Comparison of ENCODE assay signal across 11 cellular contexts in the genomic region with DNA sequence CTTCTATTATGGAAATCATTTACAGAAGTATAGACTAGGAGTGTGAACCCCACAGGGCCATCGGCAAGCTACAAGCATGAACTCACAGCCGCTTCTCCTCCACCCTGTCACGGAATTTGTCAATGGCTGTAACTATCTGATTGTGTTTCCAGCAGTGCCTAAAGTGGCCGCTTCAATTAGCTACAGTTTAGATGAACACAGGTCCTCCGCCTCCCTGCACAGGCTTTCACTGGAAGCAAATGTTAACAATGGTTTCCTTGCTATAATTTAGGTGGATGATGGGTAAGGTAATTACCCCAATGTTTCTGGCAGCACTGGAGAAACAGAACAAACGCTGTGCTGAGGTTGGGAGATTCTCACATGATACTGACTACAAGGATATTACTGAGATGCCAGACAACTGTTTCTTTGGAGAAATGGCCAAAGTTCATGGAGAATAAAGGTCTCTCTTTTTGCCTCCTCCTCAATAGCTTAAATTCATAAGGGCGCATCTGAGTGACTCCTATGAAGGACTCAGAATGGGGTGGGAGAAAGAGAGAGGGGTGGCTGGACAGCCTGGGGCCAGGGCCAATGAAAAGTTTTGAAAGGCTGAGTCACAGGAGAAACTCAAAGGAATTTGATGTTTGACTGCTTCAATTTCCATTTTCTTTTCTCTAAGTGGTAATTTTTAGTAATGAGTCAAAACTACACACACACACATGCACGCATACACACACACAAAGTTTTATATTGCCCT.
DNase-seq lines count a peak whose midpoint lies in the region; ATAC-seq and TF ChIP-seq lines count a peak whose summit lies in the region.
"Had no signal": no experiment of that assay in that cellular context is flagged by ENCODE, and none has a peak within 500 bp of the region (broad histone marks: within the 10 kb centered on the region; RNA-seq: fewer than 3 reads in every experiment).

No MANE protein-coding gene starts in this region.

- H3K27me3 Mint-ChIP-seq in activated T-helper 2 cell treated with anti-CD3 and anti-CD28 coated beads, Interferon-gamma antibody, Interleukin-2, Interleukin-4, amounts not matched to agents 10 μg/mL and 5 μg/mL and 100 μg/mL, durations not matched to agents 14 hours and 24 hours and 36 hours (ENCODE audit: low read depth) = no peaks in the 10 kb centered on the region
- H3K27me3 Mint-ChIP-seq in natural killer cell (ENCODE audit: low read depth in 2 of 2) = no peaks in the 10 kb centered on the region

- 36 to 46% methylated on average over 6 to 8 of the region's 8 CpGs for WGBS in gastroesophageal sphincter (ENCODE audit: low coverage in 1 of 2), 2 donors

- TF ChIP-seq CTCF in gastroesophageal sphincter (IDR thresholded peaks at IDR 0.05) (no peak), WERI-Rb-1 (IDR thresholded peaks at IDR 0.05; ENCODE audit: low read depth, low read length) (no peak), natural killer cell (IDR thresholded peaks at IDR 0.05) (no peak)

- DNase-seq in ELR (ENCODE audit: low read depth) (peak; percentile 85), NCI-H2196 (lab: John Stamatoyannopoulos, UW; ENCODE audit: unreplicated experiment) (no peak), WERI-Rb-1 (no peak), ureter (ENCODE audit: low spot score) (no peak), natural killer cell (no peak)
- DNase-seq in activated T-helper 2 cell treated with anti-CD3 and anti-CD28 coated beads, Interferon-gamma antibody, Interleukin-2, Interleukin-4, amounts not matched to agents 10 μg/mL and 5 μg/mL and 100 μg/mL, durations not matched to agents 14 hours and 24 hours and 36 hours (ENCODE audit: low spot score) = no peak
- DNase-seq: DMS153, lower lobe of right lung, T1000 had no signal

- H3K36me3 ChIP-seq in gastroesophageal sphincter (peaks cover 0 to 53% of the 10 kb centered on the region in 2 donors), rectal smooth muscle tissue (ENCODE audit: control insufficient read depth, insufficient read depth, low read length) (peaks cover 17% of the 10 kb centered on the region), WERI-Rb-1 (no peaks in the 10 kb centered on the region)

- intact Hi-C loops in activated T-helper 2 cell treated with anti-CD3 and anti-CD28 coated beads, Interferon-gamma antibody, Interleukin-2, Interleukin-4, amounts not matched to agents 10 μg/mL and 5 μg/mL and 100 μg/mL, durations not matched to agents 14 hours and 24 hours and 36 hours (cut with micrococcal nuclease) = no loop called here
- intact Hi-C loops in natural killer cell (cut with micrococcal nuclease) = no loop called here

- no peak for TF ChIP-seq POLR2A in gastroesophageal sphincter (IDR thresholded peaks at IDR 0.05)

- H3K9ac ChIP-seq in rectal smooth muscle tissue (ENCODE audit: low read length) = no peak overlapping the region

- no peaks in the 10 kb centered on the region for H3K27me3 ChIP-seq in gastroesophageal sphincter
- no peaks in the 10 kb centered on the region for H3K27me3 ChIP-seq in rectal smooth muscle tissue (ENCODE audit: control insufficient read depth, insufficient read depth, low read length)
- no peaks in the 10 kb centered on the region for H3K27me3 ChIP-seq in WERI-Rb-1 (ENCODE audit: insufficient read depth, low read depth, severe bottlenecking)

- H3K9me3 ChIP-seq in gastroesophageal sphincter (no peaks in the 10 kb centered on the region), WERI-Rb-1 (ENCODE audit: severe bottlenecking) (no peaks in the 10 kb centered on the region)
- H3K9me3 ChIP-seq: lower lobe of right lung had no signal

- H3K4me3 ChIP-seq in gastroesophageal sphincter = no peak overlapping the region
- no peak overlapping the region for H3K4me3 ChIP-seq in rectal smooth muscle tissue (ENCODE audit: low read length)
- no peak overlapping the region for H3K4me3 ChIP-seq in WERI-Rb-1 (ENCODE audit: low read depth, low read length)
- H3K4me3 ChIP-seq: lower lobe of right lung had no signal

- peak overlapping the region; percentile 33 for H3K27ac Mint-ChIP-seq in activated T-helper 2 cell treated with anti-CD3 and anti-CD28 coated beads, Interferon-gamma antibody, Interleukin-2, Interleukin-4, amounts not matched to agents 10 μg/mL and 5 μg/mL and 100 μg/mL, durations not matched to agents 14 hours and 24 hours and 36 hours
- no peak overlapping the region for H3K27ac Mint-ChIP-seq in natural killer cell

- H3K4me1 Mint-ChIP-seq in activated T-helper 2 cell treated with anti-CD3 and anti-CD28 coated beads, Interferon-gamma antibody, Interleukin-2, Interleukin-4, amounts not matched to agents 10 μg/mL and 5 μg/mL and 100 μg/mL, durations not matched to agents 14 hours and 24 hours and 36 hours (ENCODE audit: low read depth) = peaks cover 15% of the 10 kb centered on the region
- no peaks in the 10 kb centered on the region for H3K4me1 Mint-ChIP-seq in natural killer cell

- H3K4me1 ChIP-seq in gastroesophageal sphincter (peaks cover 0 to 84% (median 4%) of the 10 kb centered on the region in 3 donors), rectal smooth muscle tissue (ENCODE audit: control insufficient read depth, insufficient read depth, low read length) (peaks cover 27% of the 10 kb centered on the region)

- H3K36me3 Mint-ChIP-seq in activated T-helper 2 cell treated with anti-CD3 and anti-CD28 coated beads, Interferon-gamma antibody, Interleukin-2, Interleukin-4, amounts not matched to agents 10 μg/mL and 5 μg/mL and 100 μg/mL, durations not matched to agents 14 hours and 24 hours and 36 hours (ENCODE audit: low read depth) = peaks cover 10% of the 10 kb centered on the region
- no peaks in the 10 kb centered on the region for H3K36me3 Mint-ChIP-seq in natural killer cell

- H3K9me3 Mint-ChIP-seq in activated T-helper 2 cell treated with anti-CD3 and anti-CD28 coated beads, Interferon-gamma antibody, Interleukin-2, Interleukin-4, amounts not matched to agents 10 μg/mL and 5 μg/mL and 100 μg/mL, durations not matched to agents 14 hours and 24 hours and 36 hours = no peaks in the 10 kb centered on the region
- no peaks in the 10 kb centered on the region for H3K9me3 Mint-ChIP-seq in natural killer cell

- ATAC-seq in gastroesophageal sphincter = peak; percentile 57
- no peak for ATAC-seq in natural killer cell

- H3K4me3 Mint-ChIP-seq in activated T-helper 2 cell treated with anti-CD3 and anti-CD28 coated beads, Interferon-gamma antibody, Interleukin-2, Interleukin-4, amounts not matched to agents 10 μg/mL and 5 μg/mL and 100 μg/mL, durations not matched to agents 14 hours and 24 hours and 36 hours (ENCODE audit: low read depth) = no peak overlapping the region
- H3K4me3 Mint-ChIP-seq in natural killer cell = no peak overlapping the region

- TF ChIP-seq EP300 in gastroesophageal sphincter (IDR thresholded peaks at IDR 0.05) = no peak

- peak overlapping the region; percentile 17 to 75 (median 64) for H3K27ac ChIP-seq in gastroesophageal sphincter
- peak overlapping the region; percentile 46 for H3K27ac ChIP-seq in rectal smooth muscle tissue (ENCODE audit: low read depth, low read length)
- H3K27ac ChIP-seq in WERI-Rb-1 = no peak overlapping the region
- H3K27ac ChIP-seq: lower lobe of right lung had no signal
